30 cellular contexts compared by ENCODE assay signal in genomic region chr16:17420821-17421220, GRCh38.
"Had no signal": no experiment of that assay in that cellular context is flagged by ENCODE, and none has a peak within 500 bp of the region (broad histone marks: within the 10 kb centered on the region; RNA-seq: fewer than 3 reads in every experiment).

No MANE protein-coding gene starts in this region.

- H3K27ac Mint-ChIP-seq: activated CD8-positive, alpha-beta memory T cell treated with anti-CD3 and anti-CD28 coated beads, Interleukin-2, amount 10 ng/mL, durations not matched to agents 7 days and 5 days; activated naive CD8-positive, alpha-beta T cell; activated T-cell treated with anti-CD3 and anti-CD28 coated beads, Interleukin-2, amount 50 U/mL, for 24 hours; activated T-helper 1 cell treated with anti-CD3 and anti-CD28 coated beads, Interleukin-12 subunit alpha, Interleukin-12 subunit beta, Interleukin-2, Interleukin-4 antibody, amounts not matched to agents 30 ng/mL and 10 ng/mL and 1 ng/mL, durations not matched to agents 14 hours and 24 hours and 36 hours; T-helper 1 cell treated with Interleukin-12 subunit alpha and Interleukin-12 subunit beta and Interleukin-4 antibody, amounts not matched to agents 30 μg/mL and 1 μg/mL, for 36 hours; WTC11 had no signal

- ATAC-seq: activated CD8-positive, alpha-beta memory T cell treated with anti-CD3 and anti-CD28 coated beads, Interleukin-2, amount 10 ng/mL, durations not matched to agents 7 days and 5 days; Panc1; SK-N-SH treated with all-trans-retinoic acid at 6 μM for 48 hours; WTC11 had no signal

- H3K9me3 ChIP-seq: breast epithelium, colonic mucosa, SJSA1 had no signal

- H3K27me3 Mint-ChIP-seq: activated CD8-positive, alpha-beta memory T cell treated with anti-CD3 and anti-CD28 coated beads, Interleukin-2, amount 10 ng/mL, durations not matched to agents 7 days and 5 days; activated naive CD8-positive, alpha-beta T cell; activated T-cell treated with anti-CD3 and anti-CD28 coated beads, Interleukin-2, amount 50 U/mL, for 24 hours had no signal

- DNase-seq: activated CD4-positive, alpha-beta T cell treated with anti-CD3 and anti-CD28 coated beads for 48 hours; activated CD4-positive, alpha-beta T cell treated with anti-CD3 and anti-CD28 coated beads, Interleukin-2, amount 50 U/mL, for 4 hours; activated CD4-positive, CD25-positive, alpha-beta regulatory T cell treated with anti-CD3 and anti-CD28 coated beads, Interleukin-2, amount 50 U/mL, for 72 hours; activated CD8-positive, alpha-beta memory T cell treated with anti-CD3 and anti-CD28 coated beads, Interleukin-2, amount 10 ng/mL, durations not matched to agents 7 days and 5 days; activated effector memory CD4-positive, alpha-beta T cell treated with Interleukin-2 at 50 U/mL for 16 hours; activated naive CD4-positive, alpha-beta T cell treated with Interleukin-2 at 50 U/mL for 16 hours; activated T-cell treated with anti-CD3 and anti-CD28 coated beads, Interleukin-2, amount 50 U/mL, for 24 hours; amygdala; caudate nucleus; colonic mucosa; NCI-H1105 treated with DMSO at 0.1 percent for 48 hours; NCI-H146; NCI-H187 treated with DMSO at 0.1 percent for 48 hours; NCI-H2081 treated with DMSO at 0.1 percent for 48 hours; NCI-H345; NCI-H510A; NCI-H526 treated with DMSO at 0.1 percent for 48 hours; NCI-H82; OCI-M1; Right ventricle myocardium superior; RPMI8226; T-helper 9 cell had no signal

- H3K4me3 Mint-ChIP-seq: activated CD8-positive, alpha-beta memory T cell treated with anti-CD3 and anti-CD28 coated beads, Interleukin-2, amount 10 ng/mL, durations not matched to agents 7 days and 5 days; activated naive CD8-positive, alpha-beta T cell; activated T-cell treated with anti-CD3 and anti-CD28 coated beads, Interleukin-2, amount 50 U/mL, for 24 hours; activated T-helper 1 cell treated with anti-CD3 and anti-CD28 coated beads, Interleukin-12 subunit alpha, Interleukin-12 subunit beta, Interleukin-2, Interleukin-4 antibody, amounts not matched to agents 30 ng/mL and 10 ng/mL and 1 ng/mL, durations not matched to agents 14 hours and 24 hours and 36 hours; T-helper 1 cell treated with Interleukin-12 subunit alpha and Interleukin-12 subunit beta and Interleukin-4 antibody, amounts not matched to agents 30 μg/mL and 1 μg/mL, for 36 hours; WTC11 had no signal

- H3K36me3 ChIP-seq: breast epithelium, colonic mucosa, SJSA1 had no signal

- H3K4me3 ChIP-seq: breast epithelium, colonic mucosa, SJSA1 had no signal

- H3K27ac ChIP-seq: breast epithelium, colonic mucosa, SJSA1 had no signal

- H3K27me3 ChIP-seq: breast epithelium, colonic mucosa, SJSA1 had no signal

- H3K4me1 ChIP-seq: breast epithelium, colonic mucosa had no signal
